8 cellular contexts compared by ENCODE assay signal in genomic region chr11:46277623-46278386, GRCh38. TPM values are rescaled to one million over a fixed set of nuclear protein-coding genes. Genes with fewer than 3 reads are reported as not detected.
A peak's percentile ranks its signal among the peaks of the same experiment; 100 is the strongest.
DNase-seq lines count a peak whose midpoint lies in the region; ATAC-seq lines count a peak whose summit lies in the region.

Gene CREB3L1 (plus strand): TSS chr11:46277662. CDS start chr11:46278112, 450 bp downstream.

- H3K4me1 ChIP-seq in CD4-positive, CD25-positive, alpha-beta regulatory T cell (ENCODE audit: control insufficient read depth, insufficient read depth, low read length, poor library complexity, severe bottlenecking), result peaks cover 8% of the 10 kb centered on the region

- no peak for ATAC-seq in CD4-positive, CD25-positive, alpha-beta regulatory T cell (ENCODE audit: low read depth in 2 of 2)
- no peak for ATAC-seq in HG03354 (IDR thresholded peaks at IDR 0.05; ENCODE audit: poor library complexity, severe bottlenecking, unreplicated experiment)
- no peak for ATAC-seq in activated CD8-positive, alpha-beta memory T cell treated with anti-CD3 and anti-CD28 coated beads, Interleukin-2, amount 10 ng/mL, durations not matched to agents 7 days and 5 days

- H3K4me3 Mint-ChIP-seq in CD4-positive, CD25-positive, alpha-beta regulatory T cell, result peak within 1 kb of the TSS in 3 of 4 donors; percentile 57 to 66 (median 65)
- no peak within 1 kb of the TSS for H3K4me3 Mint-ChIP-seq in activated CD8-positive, alpha-beta memory T cell treated with anti-CD3 and anti-CD28 coated beads, Interleukin-2, amount 10 ng/mL, durations not matched to agents 7 days and 5 days

- H3K27me3 Mint-ChIP-seq in CD4-positive, CD25-positive, alpha-beta regulatory T cell, result peaks cover 56% of the 10 kb centered on the region
- H3K27me3 Mint-ChIP-seq in activated CD8-positive, alpha-beta memory T cell treated with anti-CD3 and anti-CD28 coated beads, Interleukin-2, amount 10 ng/mL, durations not matched to agents 7 days and 5 days, result peaks cover 64% of the 10 kb centered on the region

- peaks cover 0 to 12% (median 6%) of the 10 kb centered on the region in 4 donors for H3K4me1 Mint-ChIP-seq in CD4-positive, CD25-positive, alpha-beta regulatory T cell
- H3K4me1 Mint-ChIP-seq in activated CD8-positive, alpha-beta memory T cell treated with anti-CD3 and anti-CD28 coated beads, Interleukin-2, amount 10 ng/mL, durations not matched to agents 7 days and 5 days, result no peaks in the 10 kb centered on the region

- no peak within 1 kb of the TSS for H3K27ac Mint-ChIP-seq in CD4-positive, CD25-positive, alpha-beta regulatory T cell
- H3K27ac Mint-ChIP-seq in activated CD8-positive, alpha-beta memory T cell treated with anti-CD3 and anti-CD28 coated beads, Interleukin-2, amount 10 ng/mL, durations not matched to agents 7 days and 5 days, result no peak within 1 kb of the TSS

- CTCF ChIA-PET in activated CD8-positive, alpha-beta memory T cell treated with anti-CD3 and anti-CD28 coated beads, Interleukin-2, amount 10 ng/mL, durations not matched to agents 7 days and 5 days (lab: Charles Lee), result interaction anchor here (1.1 to 2.9 kb wide), 2 partner anchors 39 to 406 kb away, joined by 3 to 18 read pairs; no protein-coding TSS in a partner anchor

- H3K4me3 ChIP-seq in CD4-positive, CD25-positive, alpha-beta regulatory T cell (ENCODE audit: low read depth, low read length), result no peak within 1 kb of the TSS

- no peaks in the 10 kb centered on the region for H3K36me3 Mint-ChIP-seq in CD4-positive, CD25-positive, alpha-beta regulatory T cell
- no peaks in the 10 kb centered on the region for H3K36me3 Mint-ChIP-seq in activated CD8-positive, alpha-beta memory T cell treated with anti-CD3 and anti-CD28 coated beads, Interleukin-2, amount 10 ng/mL, durations not matched to agents 7 days and 5 days

- no peaks in the 10 kb centered on the region for H3K9me3 ChIP-seq in CD4-positive, CD25-positive, alpha-beta regulatory T cell (ENCODE audit: control insufficient read depth in 2 of 2, low read length in 2 of 2)

- no peaks in the 10 kb centered on the region for H3K36me3 ChIP-seq in CD4-positive, CD25-positive, alpha-beta regulatory T cell (ENCODE audit: control insufficient read depth, insufficient read depth, low read length)

- H3K27ac ChIP-seq in CD4-positive, CD25-positive, alpha-beta regulatory T cell (ENCODE audit: insufficient read depth, low read length, poor library complexity, severe bottlenecking), result no peak within 1 kb of the TSS

- peaks cover 19% of the 10 kb centered on the region for H3K27me3 ChIP-seq in CD4-positive, CD25-positive, alpha-beta regulatory T cell (ENCODE audit: control insufficient read depth, insufficient read depth, low read length)

- no peak for DNase-seq in CD4-positive, CD25-positive, alpha-beta regulatory T cell
- DNase-seq in HK-2 (ENCODE audit: unreplicated experiment) (peak; percentile 58), ecto neural progenitor cell (ENCODE audit: low spot score) (peak; percentile 74), myocyte (ENCODE audit: low read depth) (peak; percentile 26)
- no peak for DNase-seq in effector CD4-positive, alpha-beta T cell
- DNase-seq in activated CD8-positive, alpha-beta memory T cell treated with anti-CD3 and anti-CD28 coated beads, Interleukin-2, amount 10 ng/mL, durations not matched to agents 7 days and 5 days, result no peak
- DNase-seq in activated CD8-positive, alpha-beta memory T cell treated with anti-CD3 and anti-CD28 coated beads for 24 hours, result no peak

- H3K9me3 Mint-ChIP-seq in CD4-positive, CD25-positive, alpha-beta regulatory T cell, result peaks cover 0 to 3% (median 0%) of the 10 kb centered on the region in 7 donors
- no peaks in the 10 kb centered on the region for H3K9me3 Mint-ChIP-seq in activated CD8-positive, alpha-beta memory T cell treated with anti-CD3 and anti-CD28 coated beads, Interleukin-2, amount 10 ng/mL, durations not matched to agents 7 days and 5 days (ENCODE audit: low read depth)

RNA-seq across cellular contexts. Expression of gene CREB3L1, which starts in this region (rescaled TPM):
- not detected for total RNA-seq in CD4-positive, CD25-positive, alpha-beta regulatory T cell
- polyA plus RNA-seq in CD4-positive, CD25-positive, alpha-beta regulatory T cell, result not detected
- total RNA-seq in myocyte, result 19.7 and 23.6 TPM in 2 replicates
- 123 TPM for polyA plus RNA-seq in myocyte (2012)
- total RNA-seq in activated CD8-positive, alpha-beta memory T cell treated with anti-CD3 and anti-CD28 coated beads, Interleukin-2, amount 10 ng/mL, durations not matched to agents 7 days and 5 days, result not detected

Comparison
In these comparisons a context has a peak if more than half of its experiments do, and no peak if none do; other contexts are left out.
1. RNA of gene CREB3L1 (total RNA-seq): 19.7 to 23.6 TPM in myocyte; not detected in activated CD8-positive, alpha-beta memory T cell treated with anti-CD3 and anti-CD28 coated beads, Interleukin-2, amount 10 ng/mL, durations not matched to agents 7 days and 5 days and not detected in CD4-positive, CD25-positive, alpha-beta regulatory T cell (single experiment); every median in the first group is over 10 times any median in the second.
2. DNase-seq: peak in HK-2 (single experiment), ecto neural progenitor cell (single experiment) and myocyte (single experiment); none in CD4-positive, CD25-positive, alpha-beta regulatory T cell (0 of 3), effector CD4-positive, alpha-beta T cell (single experiment), activated CD8-positive, alpha-beta memory T cell treated with anti-CD3 and anti-CD28 coated beads, Interleukin-2, amount 10 ng/mL, durations not matched to agents 7 days and 5 days (single experiment) and activated CD8-positive, alpha-beta memory T cell treated with anti-CD3 and anti-CD28 coated beads for 24 hours (single experiment).